Comparison of ENCODE assay signal across 27 cellular contexts in genomic region chr15:93250905-93251304, GRCh38.
"Had no signal": no experiment of that assay in that cellular context is flagged by ENCODE, and none has a peak within 500 bp of the region (broad histone marks: within the 10 kb centered on the region; RNA-seq: fewer than 3 reads in every experiment).

No MANE protein-coding gene starts in this region.

- H3K27me3 ChIP-seq: tibial nerve had no signal

- H3K36me3 Mint-ChIP-seq: natural killer cell, WTC11 had no signal

- H3K4me3 ChIP-seq: lower lobe of right lung, tibial nerve had no signal

- ATAC-seq: activated T-cell treated with anti-CD3 and anti-CD28 coated beads, Interleukin-2, amount 50 U/mL, for 4 hours; activated T-helper 17 cell treated with anti-CD3 and anti-CD28 coated beads, Interleukin-2, amount 50 U/mL, for 72 hours; esophagus mucosa; left colon; lower lobe of right lung; natural killer cell; WTC11 had no signal

- H3K27ac Mint-ChIP-seq: activated CD4-positive, alpha-beta memory T cell treated with anti-CD3 and anti-CD28 coated beads, Interleukin-2, amount 10 ng/mL, durations not matched to agents 7 days and 5 days; activated CD4-positive, alpha-beta T cell treated with anti-CD3 and anti-CD28 coated beads, Interleukin-2, amount 10 ng/mL, durations not matched to agents 7 days and 5 days; activated T-helper 17 cell treated with anti-CD3 and anti-CD28 coated beads, Interleukin-2, amount 50 U/mL, for 72 hours; dendritic cell treated with granulocyte-macrophage colony-stimulating factor and Interleukin-4, amounts not matched to agents 40 ng/mL and 50 ng/mL, for 4 days; endodermal cell; natural killer cell; progenitor cell of endocrine pancreas; WTC11 had no signal

- DNase-seq: activated CD4-positive, alpha-beta memory T cell treated with anti-CD3 and anti-CD28 coated beads, Interleukin-2, amount 10 ng/mL, durations not matched to agents 7 days and 5 days; activated CD4-positive, alpha-beta T cell treated with anti-CD3 and anti-CD28 coated beads for 1 hour; activated CD4-positive, alpha-beta T cell treated with anti-CD3 and anti-CD28 coated beads, Interleukin-2, amount 10 ng/mL, durations not matched to agents 7 days and 5 days; activated gamma-delta T cell treated with Interleukin-2 at 50 U/mL for 16 hours; activated naive CD4-positive, alpha-beta T cell treated with anti-CD3 and anti-CD28 coated beads, Interleukin-2, amount 50 U/mL, for 16 hours; activated T-cell treated with anti-CD3 and anti-CD28 coated beads, Interleukin-2, amount 50 U/mL, for 4 hours; amniotic stem cell; central memory CD4-positive, alpha-beta T cell; endodermal cell; foreskin fibroblast; hippocampal formation; kidney; left colon; lower lobe of right lung; mesendoderm; natural killer cell; retina; stimulated activated CD4-positive, alpha-beta T cell treated with anti-CD3 and anti-CD28 coated beads, Interleukin-15, amount 100 ng/mL, for 24 hours; stimulated activated CD4-positive, alpha-beta T cell treated with anti-CD3 and anti-CD28 coated beads, Interleukin-2, amount 100 ng/mL, for 24 hours; stimulated activated naive CD4-positive, alpha-beta T cell; T-helper 2 cell had no signal

- H3K4me3 Mint-ChIP-seq: activated CD4-positive, alpha-beta memory T cell treated with anti-CD3 and anti-CD28 coated beads, Interleukin-2, amount 10 ng/mL, durations not matched to agents 7 days and 5 days; activated CD4-positive, alpha-beta T cell treated with anti-CD3 and anti-CD28 coated beads, Interleukin-2, amount 10 ng/mL, durations not matched to agents 7 days and 5 days; activated T-cell treated with anti-CD3 and anti-CD28 coated beads, Interleukin-2, amount 50 U/mL, for 4 hours; activated T-helper 17 cell treated with anti-CD3 and anti-CD28 coated beads, Interleukin-2, amount 50 U/mL, for 72 hours; dendritic cell treated with granulocyte-macrophage colony-stimulating factor and Interleukin-4, amounts not matched to agents 40 ng/mL and 50 ng/mL, for 4 days; endodermal cell; natural killer cell; WTC11 had no signal

- H3K9me3 ChIP-seq: lower lobe of right lung, tibial nerve had no signal

- H3K27ac ChIP-seq: lower lobe of right lung, tibial nerve had no signal

- H3K4me1 Mint-ChIP-seq: activated CD4-positive, alpha-beta T cell treated with anti-CD3 and anti-CD28 coated beads, Interleukin-2, amount 10 ng/mL, durations not matched to agents 7 days and 5 days; activated T-helper 17 cell treated with anti-CD3 and anti-CD28 coated beads, Interleukin-2, amount 50 U/mL, for 72 hours; natural killer cell had no signal

- H3K36me3 ChIP-seq: lower lobe of right lung, tibial nerve had no signal

- H3K9me3 Mint-ChIP-seq: activated CD4-positive, alpha-beta memory T cell treated with anti-CD3 and anti-CD28 coated beads, Interleukin-2, amount 10 ng/mL, durations not matched to agents 7 days and 5 days; activated CD4-positive, alpha-beta T cell treated with anti-CD3 and anti-CD28 coated beads, Interleukin-2, amount 10 ng/mL, durations not matched to agents 7 days and 5 days; activated T-cell treated with anti-CD3 and anti-CD28 coated beads, Interleukin-2, amount 50 U/mL, for 4 hours; activated T-helper 17 cell treated with anti-CD3 and anti-CD28 coated beads, Interleukin-2, amount 50 U/mL, for 72 hours; dendritic cell treated with granulocyte-macrophage colony-stimulating factor and Interleukin-4, amounts not matched to agents 40 ng/mL and 50 ng/mL, for 4 days; endodermal cell; natural killer cell; WTC11 had no signal
